In genomic region chr14:104682107-104682593, GRCh38 we compare ENCODE assay signal across 9 cellular contexts. TPM values are rescaled to one million over a fixed set of nuclear protein-coding genes. Genes with fewer than 3 reads are reported as not detected.
DNase-seq lines count a peak whose midpoint lies in the region; ATAC-seq and TF ChIP-seq lines count a peak whose summit lies in the region.
"Had no signal": no experiment of that assay in that cellular context is flagged by ENCODE, and none has a peak within 500 bp of the region (broad histone marks: within the 10 kb centered on the region; RNA-seq: fewer than 3 reads in every experiment).

No MANE protein-coding gene starts in this region.

- no peak overlapping the region for H2AFZ ChIP-seq in Karpas-422 (ENCODE audit: low read length)

- no peaks in the 10 kb centered on the region for H3K79me2 ChIP-seq in Karpas-422 (ENCODE audit: low read length)

- H3K36me3 Mint-ChIP-seq in progenitor cell of endocrine pancreas (ENCODE audit: insufficient read depth): no peaks in the 10 kb centered on the region
- H3K36me3 Mint-ChIP-seq: activated naive CD8-positive, alpha-beta T cell treated with anti-CD3 and anti-CD28 coated beads, Interleukin-2, amount 10 ng/mL, durations not matched to agents 7 days and 5 days had no signal

- intact Hi-C loops in heart right ventricle (cut with DNase I): no loop called here

- peak in 1 of 8 donors; percentile 3 for ATAC-seq in heart right ventricle
- ATAC-seq in HG02852 (IDR thresholded peaks at IDR 0.05; ENCODE audit: unreplicated experiment): no peak
- ATAC-seq in GM21619 (IDR thresholded peaks at IDR 0.05; ENCODE audit: unreplicated experiment): no peak

- H4K20me1 ChIP-seq in Karpas-422 (ENCODE audit: insufficient read depth, low read depth, low read length): no peaks in the 10 kb centered on the region

- H3K36me3 ChIP-seq in heart right ventricle (no peaks in the 10 kb centered on the region), Karpas-422 (ENCODE audit: insufficient read depth, low read length) (no peaks in the 10 kb centered on the region)

- H3K27me3 ChIP-seq in heart right ventricle (no peaks in the 10 kb centered on the region), Karpas-422 (ENCODE audit: low read length) (no peaks in the 10 kb centered on the region)

- no peak overlapping the region for H3K4me2 ChIP-seq in Karpas-422 (ENCODE audit: low read depth, low read length, poor library complexity, severe bottlenecking)

- H3K27ac Mint-ChIP-seq in progenitor cell of endocrine pancreas: peak overlapping the region; percentile 64

- H3K27ac ChIP-seq in heart right ventricle (peak overlapping the region in 9 of 10 donors; percentile 76 to 94 (median 86)), Karpas-422 (ENCODE audit: low read length) (no peak overlapping the region)

- no peak overlapping the region for H3K9ac ChIP-seq in Karpas-422 (ENCODE audit: low read length)

- H3K9me3 Mint-ChIP-seq in progenitor cell of endocrine pancreas (ENCODE audit: low read depth): no peaks in the 10 kb centered on the region
- H3K9me3 Mint-ChIP-seq: activated naive CD8-positive, alpha-beta T cell treated with anti-CD3 and anti-CD28 coated beads, Interleukin-2, amount 10 ng/mL, durations not matched to agents 7 days and 5 days had no signal

- peaks cover 42% of the 10 kb centered on the region for H3K4me1 Mint-ChIP-seq in progenitor cell of endocrine pancreas (ENCODE audit: low read depth)

- H3K9me3 ChIP-seq in heart right ventricle (no peaks in the 10 kb centered on the region), Karpas-422 (ENCODE audit: low read length) (no peaks in the 10 kb centered on the region)

- no peak for TF ChIP-seq CTCF in WI38 (IDR thresholded peaks at IDR 0.05; ENCODE audit: low read depth, low read length)
- no peak for TF ChIP-seq CTCF in heart right ventricle (IDR thresholded peaks at IDR 0.05)
- TF ChIP-seq CTCF in progenitor cell of endocrine pancreas (IDR thresholded peaks at IDR 0.05; ENCODE audit: unreplicated experiment): no peak

- no peak overlapping the region for H3K4me3 Mint-ChIP-seq in progenitor cell of endocrine pancreas (ENCODE audit: low read depth)
- H3K4me3 Mint-ChIP-seq: activated naive CD8-positive, alpha-beta T cell treated with anti-CD3 and anti-CD28 coated beads, Interleukin-2, amount 10 ng/mL, durations not matched to agents 7 days and 5 days had no signal

- 32 to 37% methylated on average over 12 of the region's 12 CpGs for WGBS in heart right ventricle, 2 donors

- no peaks in the 10 kb centered on the region for H3K9me2 ChIP-seq in Karpas-422 (replicated peaks; ENCODE audit: insufficient read depth, low read length)

- H3K27me3 Mint-ChIP-seq in progenitor cell of endocrine pancreas: peaks cover 4% of the 10 kb centered on the region

- H3K4me1 ChIP-seq in heart right ventricle (peaks cover 40 to 69% (median 57%) of the 10 kb centered on the region in 9 donors), Karpas-422 (ENCODE audit: low read length) (peaks cover 33% of the 10 kb centered on the region)

- DNase-seq in COLO829 (ENCODE audit: low spot score): peak; percentile 46
- no peak for DNase-seq in heart right ventricle
- DNase-seq in progenitor cell of endocrine pancreas (ENCODE audit: low spot score, unreplicated experiment): no peak
- no peak for DNase-seq in RPMI8226
- no peak for DNase-seq in Karpas-422
- DNase-seq: activated naive CD8-positive, alpha-beta T cell treated with anti-CD3 and anti-CD28 coated beads, Interleukin-2, amount 10 ng/mL, durations not matched to agents 7 days and 5 days had no signal

- H3K4me3 ChIP-seq in WI38 (ENCODE audit: low read depth, low read length) (peak overlapping the region; percentile 51), heart right ventricle (peak overlapping the region in 7 of 10 donors; percentile 9 to 38 (median 30)), Karpas-422 (ENCODE audit: low read length) (no peak overlapping the region)

RNA-seq across cellular contexts. Expression of gene INF2, which starts 7.3 kb away (rescaled TPM):
- total RNA-seq in heart right ventricle: 10 to 100 TPM; 22.5 to 40.1 (median 27.7) TPM
- polyA plus RNA-seq in heart right ventricle: 10 to 100 TPM; 27.0 to 73.8 TPM
- 69.2 and 75.3 TPM in 2 replicates for total RNA-seq in progenitor cell of endocrine pancreas
- 2.3 and 4.4 TPM in 2 replicates for total RNA-seq in Karpas-422 (2014; rRNA removed; shearing (Covaris generic); ENCODE audit: low replicate concordance)

RNA-seq across cellular contexts. Expression of gene ADSS1, which starts 41.9 kb away (rescaled TPM):
- total RNA-seq in heart right ventricle (100 to 1,000 TPM; 159 to 295 (median 195) TPM), progenitor cell of endocrine pancreas (8.9 and 9.7 TPM in 2 replicates)
- polyA plus RNA-seq in heart right ventricle: 100 to 1,000 TPM in 1 of 2 donors, 10 to 100 TPM in 1; 74.6 to 220 TPM
- total RNA-seq in Karpas-422 (2014; rRNA removed; shearing (Covaris generic); ENCODE audit: low replicate concordance): 2.8 and 5.3 TPM in 2 replicates

Comparison
In these comparisons a context has a peak if more than half of its experiments do, and no peak if none do; other contexts are left out.
1. RNA of gene ADSS1, which starts 41.9 kb away (total RNA-seq): 159 to 295 TPM in heart right ventricle; 8.9 to 9.7 TPM in progenitor cell of endocrine pancreas and 2.8 to 5.3 TPM in Karpas-422; every median in the first group is over 10 times any median in the second.